Comparison of ENCODE assay signal across 9 cellular contexts in genomic region chr7:150994141-150994837, GRCh38. TPM values are rescaled to one million over a fixed set of nuclear protein-coding genes. Genes with fewer than 3 reads are reported as not detected.
A peak's percentile ranks its signal among the peaks of the same experiment; 100 is the strongest.
DNase-seq lines count a peak whose midpoint lies in the region; ATAC-seq, FAIRE-seq and TF ChIP-seq lines count a peak whose summit lies in the region.
"Had no signal": no experiment of that assay in that cellular context is flagged by ENCODE, and none has a peak within 500 bp of the region (broad histone marks: within the 10 kb centered on the region; RNA-seq: fewer than 3 reads in every experiment).

No MANE protein-coding gene starts in this region.

- no peak for TF ChIP-seq CTCF in psoas muscle (IDR thresholded peaks at IDR 0.05)
- no peak for TF ChIP-seq CTCF in osteoblast (IDR thresholded peaks at IDR 0.05; ENCODE audit: extremely low read depth, low read depth, low read length)

- H3K36me3 ChIP-seq in psoas muscle (ENCODE audit: insufficient read depth in 1 of 2, low read depth in 1 of 2) = no peaks in the 10 kb centered on the region
- H3K36me3 ChIP-seq in osteoblast (ENCODE audit: insufficient read depth, low read length) = no peaks in the 10 kb centered on the region

- H3K27me3 ChIP-seq in psoas muscle (ENCODE audit: insufficient read depth in 3 of 3, low read length in 2 of 3) (peaks cover 0 to 9% (median 2%) of the 10 kb centered on the region in 3 donors), osteoblast (ENCODE audit: insufficient read depth, low read length) (no peaks in the 10 kb centered on the region)

- no peaks in the 10 kb centered on the region for H4K20me1 ChIP-seq in osteoblast (ENCODE audit: insufficient read depth, low read length)

- intact Hi-C loops in Right ventricle myocardium inferior (cut with DNase I) = no loop called here
- intact Hi-C loops in psoas muscle (cut with DNase I) = no loop called here

- DNase-seq in GM12891 (ENCODE audit: insufficient read length, low spot score) = no peak
- DNase-seq in RPMI8226 = peak; percentile 50
- peak; percentile 82 for DNase-seq in Right ventricle myocardium inferior (ENCODE audit: missing footprints)
- no peak for DNase-seq in psoas muscle
- no peak for DNase-seq in osteoblast (ENCODE audit: insufficient read length, low spot score, missing footprints)
- DNase-seq in GM19238 (ENCODE audit: insufficient read length, low spot score) = no peak

- H3K4me1 ChIP-seq in psoas muscle (no peaks in the 10 kb centered on the region), osteoblast (ENCODE audit: insufficient read depth, low read length) (no peaks in the 10 kb centered on the region)

- H3K4me2 ChIP-seq in osteoblast (ENCODE audit: insufficient read depth, low read length) = no peak overlapping the region
- H3K4me2 ChIP-seq: KMS-11 had no signal

- H3K9me3 ChIP-seq in psoas muscle (no peaks in the 10 kb centered on the region), osteoblast (ENCODE audit: low read depth, low read length) (no peaks in the 10 kb centered on the region)

- H2AFZ ChIP-seq in osteoblast (ENCODE audit: low read length) = no peak overlapping the region

- H3K27ac ChIP-seq in psoas muscle (no peak overlapping the region), osteoblast (ENCODE audit: low read depth, low read length) (no peak overlapping the region)
- H3K27ac ChIP-seq: KMS-11 had no signal

- WGBS in psoas muscle, 3 donors = 57 to 62% (median 59%) methylated on average over 12 to 15 of the region's 15 CpGs

- no peaks in the 10 kb centered on the region for H3K79me2 ChIP-seq in osteoblast (ENCODE audit: insufficient read depth, low read length)

- ATAC-seq in Right ventricle myocardium inferior (peak; percentile 81), psoas muscle (peak in 3 of 4 donors; percentile 27 to 61 (median 49)), HG02885 (IDR thresholded peaks at IDR 0.05; ENCODE audit: poor library complexity, unreplicated experiment) (no peak), HG02970 (IDR thresholded peaks at IDR 0.05; ENCODE audit: low FRiP score, unreplicated experiment) (no peak)

- no peak for TF ChIP-seq POLR2A in GM12891 (IDR thresholded peaks at IDR 0.05; ENCODE audit: low read depth, low read length)

- no peak for FAIRE-seq in GM12891 (lab: Jason Lieb, UNC)

- H3K4me3 ChIP-seq in psoas muscle = peak overlapping the region; percentile 47
- no peak overlapping the region for H3K4me3 ChIP-seq in osteoblast (ENCODE audit: insufficient read depth, low read length)

TF ChIP-seq in GM12891, 5 proteins besides CTCF, POLR2A, EP300 and RAD21:
- TF ChIP-seq SPI1 (IDR thresholded peaks at IDR 0.05; ENCODE audit: low read depth, low read length) (peak; percentile 34; the same call in 1 of the 2 replicates), TAF1 (IDR thresholded peaks at IDR 0.05; ENCODE audit: low read depth, low read length) (no peak)
TF ChIP-seq in GM12891: peak in this region for 1.

RNA-seq across cellular contexts. Expression of gene NOS3, which starts 3.5 kb away (rescaled TPM):
- 0.04 TPM for polyA plus RNA-seq in GM12891 (2012; ENCODE audit: low read depth, missing spikeins)
- 19.4 TPM for total RNA-seq in Right ventricle myocardium inferior
- total RNA-seq in psoas muscle = 10 to 100 TPM in 1 of 4 donors, 1 to 10 TPM in 3; 5.8 to 13.2 (median 6.3) TPM
- polyA plus RNA-seq in psoas muscle = 1 to 10 TPM; 1.4 to 5.7 (median 5.0) TPM
- total RNA-seq in osteoblast = not detected in 2 replicates

RNA-seq across cellular contexts. Expression of gene KCNH2, which starts 16.2 kb away (rescaled TPM):
- polyA plus RNA-seq in GM12891 (2012; ENCODE audit: low read depth, missing spikeins) = 0.09 TPM
- total RNA-seq in Right ventricle myocardium inferior = 97.3 TPM
- under 1 TPM; 0.21 to 0.39 (median 0.22) TPM for total RNA-seq in psoas muscle
- polyA plus RNA-seq in psoas muscle = under 1 TPM; 0.18 to 0.48 (median 0.20) TPM
- not detected in 2 replicates for total RNA-seq in osteoblast

RNA-seq across cellular contexts. Expression of gene ATG9B, which starts 30.0 kb away (rescaled TPM):
- polyA plus RNA-seq in GM12891 (2012; ENCODE audit: low read depth, missing spikeins) = 0.71 TPM
- total RNA-seq in Right ventricle myocardium inferior (not detected), psoas muscle (not detected), osteoblast (not detected in 2 replicates)
- under 1 TPM; 0.12 to 0.18 (median 0.18) TPM for polyA plus RNA-seq in psoas muscle

RNA-seq across cellular contexts. Expression of gene ABCB8, which starts 34.0 kb away (rescaled TPM):
- 10.9 TPM for polyA plus RNA-seq in GM12891 (2012; ENCODE audit: low read depth, missing spikeins)
- total RNA-seq in Right ventricle myocardium inferior (24.5 TPM), psoas muscle (10 to 100 TPM; 13.2 to 20.7 (median 19.2) TPM), osteoblast (32.6 and 35.1 TPM in 2 replicates)
- polyA plus RNA-seq in psoas muscle = 10 to 100 TPM in 2 of 3 donors, 1 to 10 TPM in 1; 9.3 to 16.6 (median 12.9) TPM

RNA-seq across cellular contexts. Expression of gene ASIC3, which starts 54.0 kb away (rescaled TPM):
- polyA plus RNA-seq in GM12891 (2012; ENCODE audit: low read depth, missing spikeins) = 2.7 TPM
- 5.5 TPM for total RNA-seq in Right ventricle myocardium inferior
- 1 to 10 TPM; 2.1 to 6.2 (median 3.9) TPM for total RNA-seq in psoas muscle
- polyA plus RNA-seq in psoas muscle = 1 to 10 TPM; 1.8 to 5.0 (median 1.8) TPM
- under 0.01 and 0.29 TPM in 2 replicates for total RNA-seq in osteoblast

Comparison
In these comparisons a context has a peak if more than half of its experiments do, and no peak if none do; other contexts are left out.
1. DNase-seq: peak in RPMI8226 (single experiment) and Right ventricle myocardium inferior (single experiment); none in GM12891 (single experiment), psoas muscle (0 of 2), osteoblast (single experiment) and GM19238 (single experiment).
2. ATAC-seq: peak in Right ventricle myocardium inferior (single experiment) and psoas muscle (3 of 4); none in HG02885 (single experiment) and HG02970 (single experiment).
3. RNA of gene KCNH2, which starts 16.2 kb away (total RNA-seq): 97.3 TPM in Right ventricle myocardium inferior (single experiment); 0.21 to 0.39 TPM in psoas muscle and not detected in osteoblast; every median in the first group is over 10 times any median in the second.